ENCODE assay signal across 23 cellular contexts in the genomic region with DNA sequence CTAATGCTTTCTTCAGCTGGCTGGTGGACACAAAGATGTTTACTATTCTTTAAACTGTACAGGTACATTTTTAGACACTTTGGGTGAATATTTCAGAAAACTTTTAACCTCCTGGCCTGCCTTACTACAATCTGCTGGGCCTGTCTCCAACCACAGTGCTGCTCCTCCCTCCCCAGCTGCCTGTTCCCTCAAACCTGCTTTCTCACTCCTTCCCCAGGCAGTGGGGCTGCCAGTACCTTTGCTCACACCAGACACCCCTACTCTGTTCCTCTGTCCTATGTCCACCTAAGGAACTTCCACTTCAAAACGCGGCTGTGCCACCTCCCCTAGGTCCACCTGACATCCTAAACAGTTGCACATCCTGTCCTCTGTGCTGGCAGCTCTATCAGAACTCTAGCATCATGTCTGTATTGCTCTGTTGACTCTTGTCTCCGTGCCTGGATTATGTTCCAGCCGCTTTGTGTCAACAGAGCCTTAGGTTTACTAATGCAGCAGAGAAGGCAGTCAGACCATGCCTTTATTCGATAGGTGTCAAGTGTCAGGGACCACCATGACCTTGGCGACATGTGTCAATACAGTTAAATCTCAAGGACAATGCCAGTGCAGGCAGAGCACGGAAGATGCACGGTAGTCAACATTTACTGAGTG. TPM values are rescaled to one million over a fixed set of nuclear protein-coding genes. Genes with fewer than 3 reads are reported as not detected.
DNase-seq lines count a peak whose midpoint lies in the region; ATAC-seq and TF ChIP-seq lines count a peak whose summit lies in the region.
"Had no signal": no experiment of that assay in that cellular context is flagged by ENCODE, and none has a peak within 500 bp of the region (broad histone marks: within the 10 kb centered on the region; RNA-seq: fewer than 3 reads in every experiment).

No MANE protein-coding gene starts in this region.

- 35 to 41% methylated on average over 8 of the region's 8 CpGs for WGBS in body of pancreas, 2 donors

- H3K27ac Mint-ChIP-seq in activated CD8-positive, alpha-beta memory T cell treated with anti-CD3 and anti-CD28 coated beads, Interleukin-2, amount 10 ng/mL, durations not matched to agents 7 days and 5 days = peak overlapping the region; percentile 12
- H3K27ac Mint-ChIP-seq in stimulated activated effector memory CD8-positive, alpha-beta T cell treated with anti-CD3 and anti-CD28 coated beads, Interleukin-12 subunit alpha, Interleukin-12 subunit beta, amount 100 ng/mL, for 72 hours = peak overlapping the region; percentile 10
- H3K27ac Mint-ChIP-seq: activated T-cell treated with anti-CD3 and anti-CD28 coated beads, Interleukin-2, amount 50 U/mL, for 72 hours; stimulated activated naive B cell treated with anti-CD40 and anti-IgM and Interleukin-4, amounts not matched to agents 10 μg/mL and 1 μg/mL and 100 μg/mL, for 72 hours; T-helper 1 cell treated with Interleukin-12 subunit alpha and Interleukin-12 subunit beta and Interleukin-4 antibody, amounts not matched to agents 30 μg/mL and 1 μg/mL, for 36 hours had no signal

- H3K9me3 Mint-ChIP-seq in activated CD8-positive, alpha-beta memory T cell treated with anti-CD3 and anti-CD28 coated beads, Interleukin-2, amount 10 ng/mL, durations not matched to agents 7 days and 5 days (ENCODE audit: low read depth) = no peaks in the 10 kb centered on the region
- H3K9me3 Mint-ChIP-seq in stimulated activated effector memory CD8-positive, alpha-beta T cell treated with anti-CD3 and anti-CD28 coated beads, Interleukin-12 subunit alpha, Interleukin-12 subunit beta, amount 100 ng/mL, for 72 hours = no peaks in the 10 kb centered on the region
- H3K9me3 Mint-ChIP-seq: activated T-cell treated with anti-CD3 and anti-CD28 coated beads, Interleukin-2, amount 50 U/mL, for 72 hours; CD4-positive, alpha-beta memory T cell; central memory CD8-positive, alpha-beta T cell; stimulated activated naive B cell treated with anti-CD40 and anti-IgM and Interleukin-4, amounts not matched to agents 10 μg/mL and 1 μg/mL and 100 μg/mL, for 72 hours; T-helper 1 cell treated with Interleukin-12 subunit alpha and Interleukin-12 subunit beta and Interleukin-4 antibody, amounts not matched to agents 30 μg/mL and 1 μg/mL, for 36 hours had no signal

- H3K36me3 ChIP-seq in right atrium auricular region = peaks cover 7% of the 10 kb centered on the region
- no peaks in the 10 kb centered on the region for H3K36me3 ChIP-seq in body of pancreas (replicated peaks in 1 of 2; ENCODE audit: insufficient read depth in 1 of 2, low read depth in 2 of 2)

- H3K27ac ChIP-seq in right atrium auricular region (no peak overlapping the region), body of pancreas (peak overlapping the region in 1 of 4 donors; percentile 6)
- H3K27ac ChIP-seq: skin epidermis, upper lobe of left lung had no signal

- H3K4me1 Mint-ChIP-seq in activated CD8-positive, alpha-beta memory T cell treated with anti-CD3 and anti-CD28 coated beads, Interleukin-2, amount 10 ng/mL, durations not matched to agents 7 days and 5 days = peaks cover 2% of the 10 kb centered on the region
- peaks cover 9% of the 10 kb centered on the region for H3K4me1 Mint-ChIP-seq in stimulated activated effector memory CD8-positive, alpha-beta T cell treated with anti-CD3 and anti-CD28 coated beads, Interleukin-12 subunit alpha, Interleukin-12 subunit beta, amount 100 ng/mL, for 72 hours
- H3K4me1 Mint-ChIP-seq: stimulated activated naive B cell treated with anti-CD40 and anti-IgM and Interleukin-4, amounts not matched to agents 10 μg/mL and 1 μg/mL and 100 μg/mL, for 72 hours had no signal

- H3K27me3 ChIP-seq in right atrium auricular region (no peaks in the 10 kb centered on the region), body of pancreas (no peaks in the 10 kb centered on the region)
- H3K27me3 ChIP-seq: upper lobe of left lung had no signal

- no peaks in the 10 kb centered on the region for H3K27me3 Mint-ChIP-seq in activated CD8-positive, alpha-beta memory T cell treated with anti-CD3 and anti-CD28 coated beads, Interleukin-2, amount 10 ng/mL, durations not matched to agents 7 days and 5 days
- H3K27me3 Mint-ChIP-seq: CD4-positive, alpha-beta memory T cell; central memory CD8-positive, alpha-beta T cell; stimulated activated naive B cell treated with anti-CD40 and anti-IgM and Interleukin-4, amounts not matched to agents 10 μg/mL and 1 μg/mL and 100 μg/mL, for 72 hours had no signal

- TF ChIP-seq POLR2A in body of pancreas (IDR thresholded peaks at IDR 0.05) = no peak

- TF ChIP-seq CTCF in right atrium auricular region (IDR thresholded peaks at IDR 0.05) (no peak), body of pancreas (IDR thresholded peaks at IDR 0.05) (no peak)

- no peak overlapping the region for H3K4me3 Mint-ChIP-seq in activated CD8-positive, alpha-beta memory T cell treated with anti-CD3 and anti-CD28 coated beads, Interleukin-2, amount 10 ng/mL, durations not matched to agents 7 days and 5 days
- H3K4me3 Mint-ChIP-seq in stimulated activated effector memory CD8-positive, alpha-beta T cell treated with anti-CD3 and anti-CD28 coated beads, Interleukin-12 subunit alpha, Interleukin-12 subunit beta, amount 100 ng/mL, for 72 hours = no peak overlapping the region
- H3K4me3 Mint-ChIP-seq: activated T-cell treated with anti-CD3 and anti-CD28 coated beads, Interleukin-2, amount 50 U/mL, for 72 hours; CD4-positive, alpha-beta memory T cell; central memory CD8-positive, alpha-beta T cell; stimulated activated naive B cell treated with anti-CD40 and anti-IgM and Interleukin-4, amounts not matched to agents 10 μg/mL and 1 μg/mL and 100 μg/mL, for 72 hours; T-helper 1 cell treated with Interleukin-12 subunit alpha and Interleukin-12 subunit beta and Interleukin-4 antibody, amounts not matched to agents 30 μg/mL and 1 μg/mL, for 36 hours had no signal

- H3K4me1 ChIP-seq in right atrium auricular region (peaks cover 0 to 6% of the 10 kb centered on the region in 2 donors), body of pancreas (peaks cover 18% of the 10 kb centered on the region)
- H3K4me1 ChIP-seq: upper lobe of left lung had no signal

- ATAC-seq in activated CD8-positive, alpha-beta memory T cell treated with anti-CD3 and anti-CD28 coated beads, Interleukin-2, amount 10 ng/mL, durations not matched to agents 7 days and 5 days = no peak
- ATAC-seq in stimulated activated effector memory CD8-positive, alpha-beta T cell treated with anti-CD3 and anti-CD28 coated beads, Interleukin-12 subunit alpha, Interleukin-12 subunit beta, amount 100 ng/mL, for 72 hours = no peak
- no peak for ATAC-seq in body of pancreas
- ATAC-seq in GM18511 (IDR thresholded peaks at IDR 0.05; ENCODE audit: unreplicated experiment) = no peak
- ATAC-seq: activated T-cell treated with anti-CD3 and anti-CD28 coated beads, Interleukin-2, amount 50 U/mL, for 72 hours; K562; mucosa of descending colon; Right ventricle myocardium inferior; stimulated activated naive B cell treated with anti-CD40 and anti-IgM and Interleukin-4, amounts not matched to agents 10 μg/mL and 1 μg/mL and 100 μg/mL, for 72 hours had no signal

- H3K9me3 ChIP-seq in right atrium auricular region (no peaks in the 10 kb centered on the region), body of pancreas (no peaks in the 10 kb centered on the region)
- H3K9me3 ChIP-seq: mucosa of descending colon, upper lobe of left lung had no signal

- intact Hi-C loops in body of pancreas (cut with DNase I) = no loop called here

- DNase-seq in activated CD8-positive, alpha-beta memory T cell treated with anti-CD3 and anti-CD28 coated beads, Interleukin-2, amount 10 ng/mL, durations not matched to agents 7 days and 5 days = no peak
- DNase-seq in activated CD8-positive, alpha-beta memory T cell treated with anti-CD3 and anti-CD28 coated beads for 24 hours = no peak
- DNase-seq in NCI-H187 (lab: John Stamatoyannopoulos, UW) (peak; percentile 24 to 54), SHP77 treated with DMSO at 0.1 percent for 48 hours (lab: John Stamatoyannopoulos, UW) (peak; percentile 26), right atrium auricular region (ENCODE audit: low spot score) (no peak), body of pancreas (no peak)
- DNase-seq in stimulated activated effector memory CD8-positive, alpha-beta T cell treated with anti-CD3 and anti-CD28 coated beads, Interleukin-12 subunit alpha, Interleukin-12 subunit beta, amount 100 ng/mL, for 72 hours (ENCODE audit: low spot score in 2 of 2) = no peak
- DNase-seq: activated CD4-positive, alpha-beta T cell treated with anti-CD3 and anti-CD28 coated beads for 4 hours; activated T-cell treated with anti-CD3 and anti-CD28 coated beads, Interleukin-2, amount 50 U/mL, for 72 hours; CD4-positive, alpha-beta memory T cell; hypothalamus; kidney glomerular epithelial cell; NCI-H1436 treated with DMSO at 0.1 percent for 48 hours; stimulated activated naive B cell treated with anti-CD40 and anti-IgM and Interleukin-4, amounts not matched to agents 10 μg/mL and 1 μg/mL and 100 μg/mL, for 72 hours; upper lobe of left lung had no signal

- CTCF ChIA-PET in activated CD8-positive, alpha-beta memory T cell treated with anti-CD3 and anti-CD28 coated beads, Interleukin-2, amount 10 ng/mL, durations not matched to agents 7 days and 5 days (lab: Charles Lee) = interaction anchor here (0.8 to 1.1 kb wide), 2 partner anchors 13 to 50 kb away, joined by 3 to 4 read pairs; no protein-coding TSS in a partner anchor

- H3K4me3 ChIP-seq in right atrium auricular region (no peak overlapping the region), body of pancreas (no peak overlapping the region)
- H3K4me3 ChIP-seq: K562, mucosa of descending colon, skin epidermis, upper lobe of left lung had no signal

- H3K36me3 Mint-ChIP-seq in activated CD8-positive, alpha-beta memory T cell treated with anti-CD3 and anti-CD28 coated beads, Interleukin-2, amount 10 ng/mL, durations not matched to agents 7 days and 5 days = peaks cover 9% of the 10 kb centered on the region
- peaks cover 39% of the 10 kb centered on the region for H3K36me3 Mint-ChIP-seq in stimulated activated effector memory CD8-positive, alpha-beta T cell treated with anti-CD3 and anti-CD28 coated beads, Interleukin-12 subunit alpha, Interleukin-12 subunit beta, amount 100 ng/mL, for 72 hours

RNA-seq across cellular contexts. Expression of a gene that starts 13.4 kb away (rescaled TPM):
- not detected for total RNA-seq in activated CD8-positive, alpha-beta memory T cell treated with anti-CD3 and anti-CD28 coated beads, Interleukin-2, amount 10 ng/mL, durations not matched to agents 7 days and 5 days
- not detected for total RNA-seq in right atrium auricular region
- not detected for total RNA-seq in body of pancreas
- total RNA-seq: activated T-cell treated with anti-CD3 and anti-CD28 coated beads, Interleukin-2, amount 50 U/mL, for 72 hours; K562; upper lobe of left lung had no signal

RNA-seq across cellular contexts. Expression of a gene that starts 25.0 kb away (rescaled TPM):
- total RNA-seq in activated CD8-positive, alpha-beta memory T cell treated with anti-CD3 and anti-CD28 coated beads, Interleukin-2, amount 10 ng/mL, durations not matched to agents 7 days and 5 days = 1 to 10 TPM; 1.1 to 3.7 TPM
- 1 to 10 TPM in 1 of 2 donors, not detected in 1; 1.3 TPM for total RNA-seq in right atrium auricular region
- 1 to 10 TPM in 1 of 2 donors, under 1 TPM in 1; 0.52 to 1.3 TPM for total RNA-seq in body of pancreas
- total RNA-seq: osteoblast had no signal

RNA-seq across cellular contexts. Expression of a gene that starts 25.6 kb away (rescaled TPM):
- total RNA-seq in activated CD8-positive, alpha-beta memory T cell treated with anti-CD3 and anti-CD28 coated beads, Interleukin-2, amount 10 ng/mL, durations not matched to agents 7 days and 5 days = 100 to 1,000 TPM; 125 to 144 TPM
- total RNA-seq in right atrium auricular region (10 to 100 TPM; 20.3 to 46.2 TPM), body of pancreas (10 to 100 TPM; 22.1 to 27.0 TPM)

RNA-seq across cellular contexts. Expression of a gene that starts 33.2 kb away (rescaled TPM):
- total RNA-seq in activated CD8-positive, alpha-beta memory T cell treated with anti-CD3 and anti-CD28 coated beads, Interleukin-2, amount 10 ng/mL, durations not matched to agents 7 days and 5 days = 100 to 1,000 TPM; 106 to 121 TPM
- total RNA-seq in right atrium auricular region (100 to 1,000 TPM; 119 to 124 TPM), body of pancreas (10 to 100 TPM; 59.9 to 62.6 TPM)

RNA-seq across cellular contexts. Expression of a gene that starts 38.8 kb away (rescaled TPM):
- total RNA-seq in activated CD8-positive, alpha-beta memory T cell treated with anti-CD3 and anti-CD28 coated beads, Interleukin-2, amount 10 ng/mL, durations not matched to agents 7 days and 5 days = 10 to 100 TPM; 26.5 to 40.8 TPM
- total RNA-seq in right atrium auricular region = 10 to 100 TPM in 1 of 2 donors, 1 to 10 TPM in 1; 9.1 to 10.2 TPM
- total RNA-seq in body of pancreas = 10 to 100 TPM; 14.8 to 26.4 TPM

Comparison
In these comparisons a context has a peak if more than half of its experiments do, and no peak if none do; other contexts are left out.
1. DNase-seq: peak in NCI-H187 (2 of 2) and SHP77 treated with DMSO at 0.1 percent for 48 hours (single experiment); none in activated CD8-positive, alpha-beta memory T cell treated with anti-CD3 and anti-CD28 coated beads, Interleukin-2, amount 10 ng/mL, durations not matched to agents 7 days and 5 days (single experiment), activated CD8-positive, alpha-beta memory T cell treated with anti-CD3 and anti-CD28 coated beads for 24 hours (single experiment), stimulated activated effector memory CD8-positive, alpha-beta T cell treated with anti-CD3 and anti-CD28 coated beads, Interleukin-12 subunit alpha, Interleukin-12 subunit beta, amount 100 ng/mL, for 72 hours (0 of 2), right atrium auricular region (single experiment) and body of pancreas (0 of 4).